1 cellular context compared by ENCODE assay signal in genomic region chr11:106497321-106497720, GRCh38.
TF ChIP-seq lines count a peak whose summit lies in the region.

No MANE protein-coding gene starts in this region.

TF ChIP-seq in IMR-90, 13 proteins besides CTCF, POLR2A, EP300 and RAD21:
- TF ChIP-seq NFE2L2 (IDR thresholded peaks at IDR 0.05; ENCODE audit: low read depth, low read length) (no peak), USF2 (IDR thresholded peaks at IDR 0.05; ENCODE audit: low read depth, low read length) (no peak), MXI1 (IDR thresholded peaks at IDR 0.05; ENCODE audit: borderline replicate concordance, low read depth, low read length) (no peak), FOS (IDR thresholded peaks at IDR 0.05; ENCODE audit: low read depth, low read length) (no peak), MAZ (IDR thresholded peaks at IDR 0.05; ENCODE audit: borderline replicate concordance, low read depth, low read length) (no peak), MAFK (IDR thresholded peaks at IDR 0.05; ENCODE audit: low read depth, low read length) (no peak)
